1 cellular context compared by ENCODE assay signal in genomic region chr19:409006-409514, GRCh38.
TF ChIP-seq lines count a peak whose summit lies in the region.

Gene C2CD4C, minus strand, starts transcription at chr19:409147. Its CDS starts 786 bp downstream, at chr19:408361.

TF ChIP-seq in K562, 482 proteins besides CTCF, POLR2A, EP300 and RAD21 (continued from another document):
- TF ChIP-seq PCBP1 (IDR thresholded peaks at IDR 0.05; ENCODE audit: low read depth, low read length, poor library complexity, severe bottlenecking), result peak; percentile 61
- TF ChIP-seq ZNF398 (CRISPR knock-in tag; IDR thresholded peaks at IDR 0.05), result no peak
- TF ChIP-seq BRCA1 (IDR thresholded peaks at IDR 0.05), result no peak
- no peak for TF ChIP-seq BRCA1 (CRISPR knock-in tag; IDR thresholded peaks at IDR 0.05)
- TF ChIP-seq NCOA4 (IDR thresholded peaks at IDR 0.05; ENCODE audit: partially characterized antibody), result no peak
- TF ChIP-seq CHD7 (IDR thresholded peaks at IDR 0.05; ENCODE audit: low read depth, low read length), result peak; percentile 92
- 0 out of 2 replicates have a peak, but pooled peaks have one; percentile 26 for TF ChIP-seq ZBTB40 (IDR thresholded peaks at IDR 0.05)
- no peak for TF ChIP-seq ZBTB40 (CRISPR knock-in tag; IDR thresholded peaks at IDR 0.05)
- no peak for TF ChIP-seq ZBTB17 (CRISPR knock-in tag; IDR thresholded peaks at IDR 0.05)
- no peak for TF ChIP-seq CEBPG (CRISPR knock-in tag; IDR thresholded peaks at IDR 0.05)
- TF ChIP-seq CEBPG (tag; conservative IDR thresholded peaks at IDR 0.05 in 1 of 2, IDR thresholded peaks at IDR 0.05 in 1 of 2), result no peak
- TF ChIP-seq KAT7 (CRISPR knock-in tag; IDR thresholded peaks at IDR 0.05; ENCODE audit: borderline replicate concordance), result no peak
- no peak for TF ChIP-seq HMG20A (CRISPR knock-in tag; conservative IDR thresholded peaks at IDR 0.05)
- peak; percentile 47; the same call in 1 of the 2 replicates for TF ChIP-seq RB1 (IDR thresholded peaks at IDR 0.05; ENCODE audit: low read depth)
